ENCODE assay signal across 19 cellular contexts in genomic region chr19:22503524-22503923, GRCh38.
DNase-seq lines count a peak whose midpoint lies in the region; ATAC-seq and TF ChIP-seq lines count a peak whose summit lies in the region.
"Had no signal": no experiment of that assay in that cellular context is flagged by ENCODE, and none has a peak within 500 bp of the region (broad histone marks: within the 10 kb centered on the region; RNA-seq: fewer than 3 reads in every experiment).

No MANE protein-coding gene starts in this region.

- intact Hi-C loops in esophagus muscularis mucosa (cut with DNase I) (no loop called here), spleen (cut with DNase I; ENCODE audit: low total_unique reads) (no loop called here)

- H3K79me1 ChIP-seq in neuronal stem cell (ENCODE audit: low read depth, low read length): no peaks in the 10 kb centered on the region

- DNase-seq in esophagus muscularis mucosa (ENCODE audit: extremely low spot score) (peak; percentile 78), neuronal stem cell (ENCODE audit: low spot score) (no peak), spleen (peak; percentile 22), amygdala (lab: John Stamatoyannopoulos, UW) (no peak), ecto neural progenitor cell (ENCODE audit: low spot score) (no peak), pons (ENCODE audit: low spot score) (no peak)
- DNase-seq: 8988T; ACHN; BE2C; C1 segment of cervical spinal cord; CD4-positive, alpha-beta memory T cell; CD4-positive, CD25-positive, alpha-beta regulatory T cell; CD8-positive, alpha-beta memory T cell; COR-L47; DMS 273 treated with DMSO at 0.1 percent for 48 hours; DMS79 treated with DMSO at 0.1 percent for 48 hours; GF-D8 had no signal

- no peak overlapping the region for H2BK5ac ChIP-seq in neuronal stem cell (ENCODE audit: low read length)

- H2BK15ac ChIP-seq in neuronal stem cell (ENCODE audit: low read length): no peak overlapping the region

- H3K18ac ChIP-seq in neuronal stem cell (ENCODE audit: low read length): no peak overlapping the region

- H3K4me3 ChIP-seq in esophagus muscularis mucosa (no peak overlapping the region), neuronal stem cell (ENCODE audit: low read length in 2 of 2) (no peak overlapping the region), spleen (no peak overlapping the region)
- H3K4me3 ChIP-seq: BLaER1 had no signal

- H2BK120ac ChIP-seq in neuronal stem cell (ENCODE audit: low read depth, low read length): no peak overlapping the region

- TF ChIP-seq POLR2A in esophagus muscularis mucosa (IDR thresholded peaks at IDR 0.05; ENCODE audit: low read depth) (no peak), spleen (IDR thresholded peaks at IDR 0.05) (no peak)

- H3K9ac ChIP-seq in neuronal stem cell (ENCODE audit: low read depth, low read length, poor library complexity): peak overlapping the region; percentile 1
- H3K9ac ChIP-seq: BLaER1 had no signal

- H3K36me3 ChIP-seq in esophagus muscularis mucosa (no peaks in the 10 kb centered on the region), neuronal stem cell (replicated peaks in 1 of 2; ENCODE audit: control insufficient read depth in 2 of 2, insufficient read depth in 2 of 2, low read length in 2 of 2) (no peaks in the 10 kb centered on the region), spleen (no peaks in the 10 kb centered on the region)
- H3K36me3 ChIP-seq: BE2C, BLaER1 had no signal

- no peak for TF ChIP-seq EP300 in esophagus muscularis mucosa (IDR thresholded peaks at IDR 0.05)

- H4K91ac ChIP-seq in neuronal stem cell (ENCODE audit: low read depth, low read length, poor library complexity): no peak overlapping the region

- no peak overlapping the region for H2BK12ac ChIP-seq in neuronal stem cell (ENCODE audit: low read length)

- H3K23ac ChIP-seq in neuronal stem cell (ENCODE audit: low read depth, low read length, poor library complexity): no peak overlapping the region

- H2AFZ ChIP-seq in neuronal stem cell (ENCODE audit: low read length): no peak overlapping the region

- peak overlapping the region; percentile 13 for H3K14ac ChIP-seq in neuronal stem cell (ENCODE audit: low read length)

- no peak overlapping the region for H3K4me2 ChIP-seq in neuronal stem cell (ENCODE audit: insufficient read depth, low read length, poor library complexity, severe bottlenecking)
- H3K4me2 ChIP-seq: BLaER1 had no signal

- TF ChIP-seq CTCF in esophagus muscularis mucosa (IDR thresholded peaks at IDR 0.05) (no peak), spleen (IDR thresholded peaks at IDR 0.05 in 8 of 11, conservative IDR thresholded peaks at IDR 0.05 in 3 of 11) (no peak)

- H3K27me3 ChIP-seq in esophagus muscularis mucosa (no peaks in the 10 kb centered on the region), neuronal stem cell (ENCODE audit: control insufficient read depth in 3 of 3, insufficient read depth in 3 of 3, low read depth in 1 of 3, low read length in 3 of 3) (no peaks in the 10 kb centered on the region), spleen (replicated peaks in 1 of 7) (no peaks in the 10 kb centered on the region)
- H3K27me3 ChIP-seq: BE2C, BLaER1 had no signal

- no peak overlapping the region for H2AK5ac ChIP-seq in neuronal stem cell (ENCODE audit: low read depth, low read length)

- 85% methylated on average over 2 of the region's 2 CpGs for WGBS in esophagus muscularis mucosa
- no CpG with 5 or more reads among the region's 2 CpGs for WGBS in neuronal stem cell (ENCODE audit: extremely low coverage in 2 of 2, insufficient read length in 2 of 2, insufficient replicate concordance in 1 of 2), 2 donors
- WGBS in spleen, 5 donors: 81 to 92% (median 85%) methylated on average over 2 of the region's 2 CpGs

- H3K4me1 ChIP-seq in esophagus muscularis mucosa (no peaks in the 10 kb centered on the region), neuronal stem cell (ENCODE audit: control insufficient read depth in 2 of 2, insufficient read depth in 1 of 2, low read depth in 1 of 2, low read length in 2 of 2) (no peaks in the 10 kb centered on the region), spleen (no peaks in the 10 kb centered on the region)
- H3K4me1 ChIP-seq: BE2C, BLaER1 had no signal

- peaks cover 0 to 35% (median 17%) of the 10 kb centered on the region in 4 donors for H3K9me3 ChIP-seq in esophagus muscularis mucosa
- peaks cover 0 to 48% of the 10 kb centered on the region in 2 donors for H3K9me3 ChIP-seq in neuronal stem cell (replicated peaks in 1 of 2; ENCODE audit: control insufficient read depth in 2 of 2, insufficient read depth in 1 of 2, low read depth in 1 of 2, low read length in 2 of 2)
- peaks cover 0 to 100% (median 97%) of the 10 kb centered on the region in 8 donors for H3K9me3 ChIP-seq in spleen

- H3K27ac ChIP-seq in esophagus muscularis mucosa (replicated peaks in 1 of 4) (no peak overlapping the region), neuronal stem cell (replicated peaks; ENCODE audit: low read length) (no peak overlapping the region), spleen (no peak overlapping the region)
- H3K27ac ChIP-seq: BLaER1 had no signal

- H4K8ac ChIP-seq in neuronal stem cell (ENCODE audit: low read depth, low read length): no peak overlapping the region

- ATAC-seq in HG03439 (IDR thresholded peaks at IDR 0.05; ENCODE audit: unreplicated experiment): no peak

- no peak overlapping the region for H3K4ac ChIP-seq in neuronal stem cell (ENCODE audit: low read length)

Comparison
In these comparisons a context has a peak if more than half of its experiments do, and no peak if none do; other contexts are left out.
1. DNase-seq: peak in esophagus muscularis mucosa (single experiment) and spleen (single experiment); none in neuronal stem cell (single experiment), amygdala (0 of 56), ecto neural progenitor cell (single experiment) and pons (single experiment).